ENCODE assay signal across 1 cellular context in the genomic region with DNA sequence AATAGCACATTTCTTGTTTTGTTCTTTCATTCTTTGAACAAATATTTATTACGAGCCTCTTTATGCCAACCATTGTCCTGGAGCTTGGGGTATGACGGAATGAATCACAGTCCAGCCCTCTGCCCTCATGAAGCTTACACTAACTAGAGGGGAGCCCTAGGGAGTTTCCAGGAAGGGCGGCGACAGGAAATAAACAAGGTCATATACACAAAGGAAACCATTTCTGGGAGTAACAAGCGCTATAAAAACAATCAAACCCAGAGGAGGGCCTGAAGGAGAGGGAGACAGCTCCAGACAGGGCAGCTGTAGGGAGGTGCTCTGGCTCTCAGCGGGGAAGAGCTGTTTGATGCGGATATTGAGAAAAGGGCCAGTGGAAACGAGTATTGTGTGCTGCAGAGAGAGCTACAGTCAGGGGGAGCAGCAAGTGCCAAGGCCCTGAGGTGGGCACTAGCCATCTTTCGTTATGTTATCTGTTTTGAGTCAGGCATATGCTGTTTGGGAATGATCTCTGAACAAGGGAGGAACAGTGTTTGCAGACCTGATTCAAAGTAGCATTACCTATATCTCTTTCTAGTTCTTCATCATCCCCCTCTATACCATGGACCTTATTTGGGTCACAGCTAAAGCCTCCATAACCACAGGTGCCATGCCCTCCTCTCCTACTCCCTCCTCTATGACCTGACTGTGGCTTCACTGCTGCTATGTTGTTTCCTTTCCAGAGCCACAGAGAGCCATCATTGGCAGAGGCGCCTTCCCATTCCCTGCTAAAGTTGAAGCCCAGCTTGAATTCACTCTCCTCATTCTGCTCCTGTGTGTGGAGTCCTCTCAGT.
A peak's percentile ranks its signal among the peaks of the same experiment; 100 is the strongest.
TF ChIP-seq lines count a peak whose summit lies in the region.

No MANE protein-coding gene starts in this region.

TF ChIP-seq in H1, 55 proteins besides CTCF, POLR2A, EP300 and RAD21:
- peak; percentile 57; the same call in 1 of the 2 replicates for TF ChIP-seq KDM1A (IDR thresholded peaks at IDR 0.05; ENCODE audit: borderline replicate concordance, low read length)
- no peak for TF ChIP-seq POLR2AphosphoS5 (IDR thresholded peaks at IDR 0.05; ENCODE audit: low read depth, low read length)
